Comparison of ENCODE assay signal across 9 cellular contexts in genomic region chr4:161555689-161556660, GRCh38.
DNase-seq lines count a peak whose midpoint lies in the region; ATAC-seq and TF ChIP-seq lines count a peak whose summit lies in the region.
"Had no signal": no experiment of that assay in that cellular context is flagged by ENCODE, and none has a peak within 500 bp of the region (broad histone marks: within the 10 kb centered on the region; RNA-seq: fewer than 3 reads in every experiment).

No MANE protein-coding gene starts in this region.

- DNase-seq in M059J (ENCODE audit: low read depth) = peak; percentile 55
- peak; percentile 30 for DNase-seq in fibroblast of pulmonary artery (ENCODE audit: low read depth)
- DNase-seq in NCI-H2227 (lab: John Stamatoyannopoulos, UW; ENCODE audit: unreplicated experiment) = no peak
- DNase-seq in inferior parietal cortex (ENCODE audit: extremely low spot score) = no peak
- no peak for DNase-seq in stimulated activated CD4-positive, alpha-beta T cell treated with anti-CD3 and anti-CD28 coated beads, Interleukin-4, amount 100 ng/mL, for 1 hour
- no peak for DNase-seq in hypothalamus (lab: John Stamatoyannopoulos, UW)
- DNase-seq: left cardiac atrium had no signal

- no peak for TF ChIP-seq CTCF in fibroblast of pulmonary artery (IDR thresholded peaks at IDR 0.05; ENCODE audit: low read length, missing control alignments)

- peak; percentile 79 for ATAC-seq in GM18502 (IDR thresholded peaks at IDR 0.05; ENCODE audit: poor library complexity, unreplicated experiment)
- peak; percentile 80 for ATAC-seq in HG02571 (IDR thresholded peaks at IDR 0.05; ENCODE audit: unreplicated experiment)
- ATAC-seq: left cardiac atrium had no signal

- H3K4me3 ChIP-seq in fibroblast of pulmonary artery (replicated peaks; ENCODE audit: low read depth, low read length) = no peak overlapping the region

Comparison
In these comparisons a context has a peak if more than half of its experiments do, and no peak if none do; other contexts are left out.
1. DNase-seq: peak in M059J (single experiment) and fibroblast of pulmonary artery (single experiment); none in NCI-H2227 (single experiment), inferior parietal cortex (single experiment), stimulated activated CD4-positive, alpha-beta T cell treated with anti-CD3 and anti-CD28 coated beads, Interleukin-4, amount 100 ng/mL, for 1 hour (single experiment) and hypothalamus (0 of 51).